In genomic region chr4:189940178-189941004, GRCh38 we compare ENCODE assay signal across 1 cellular context.
TF ChIP-seq lines count a peak whose summit lies in the region.

FRG1 (plus strand) TSS chr4:189940872; CDS start chr4:189941010, 138 bp downstream.

TF ChIP-seq in HEK293, 187 proteins besides CTCF, POLR2A, EP300 and RAD21 (continued from another document and continues in another):
- TF ChIP-seq ZBTB10 (tag by site-specific recombination; IDR thresholded peaks at IDR 0.05) (0 out of 2 replicates have a peak, but pooled peaks have one; percentile 22), HOXC10 (CRISPR knock-in tag; IDR thresholded peaks at IDR 0.05) (no peak), ZNF112 (tag by site-specific recombination; IDR thresholded peaks at IDR 0.05) (no peak), ZNF114 (tag by site-specific recombination; IDR thresholded peaks at IDR 0.05) (no peak), KLF7 (tag by site-specific recombination; IDR thresholded peaks at IDR 0.05; ENCODE audit: borderline replicate concordance) (no peak), ZNF324 (tag by site-specific recombination; IDR thresholded peaks at IDR 0.05) (peak; percentile 80; the same call in 1 of the 2 replicates), ZNF202 (tag by site-specific recombination; IDR thresholded peaks at IDR 0.05; ENCODE audit: borderline replicate concordance) (no peak), TRIM28 (IDR thresholded peaks at IDR 0.05; ENCODE audit: borderline replicate concordance, low read length) (no peak), ZNF664 (tag by site-specific recombination; IDR thresholded peaks at IDR 0.05) (no peak), ZNF426 (tag by site-specific recombination; IDR thresholded peaks at IDR 0.05) (no peak), ZNF549 (tag by site-specific recombination; IDR thresholded peaks at IDR 0.05) (no peak), ZNF449 (tag by site-specific recombination; IDR thresholded peaks at IDR 0.05) (peak; percentile 92), PRDM2 (tag by site-specific recombination; IDR thresholded peaks at IDR 0.05; ENCODE audit: borderline replicate concordance) (no peak), ZXDB (tag by site-specific recombination; IDR thresholded peaks at IDR 0.05) (peak; percentile 94), ZFP3 (tag by site-specific recombination; IDR thresholded peaks at IDR 0.05; ENCODE audit: low read depth) (no peak), TSHZ1 (tag by site-specific recombination; IDR thresholded peaks at IDR 0.05; ENCODE audit: borderline replicate concordance) (no peak; the same call in 1 of the 2 replicates), ZFP41 (tag by site-specific recombination; IDR thresholded peaks at IDR 0.05; ENCODE audit: borderline replicate concordance) (no peak), AEBP2 (tag by site-specific recombination; IDR thresholded peaks at IDR 0.05; ENCODE audit: borderline replicate concordance) (no peak), WT1 (tag by site-specific recombination; IDR thresholded peaks at IDR 0.05) (0 out of 2 replicates have a peak, but pooled peaks have one; percentile 32), ZBTB49 (tag by site-specific recombination; IDR thresholded peaks at IDR 0.05; ENCODE audit: low read depth) (no peak), ZNF580 (tag by site-specific recombination; IDR thresholded peaks at IDR 0.05) (peak; percentile 90), ZNF585B (tag by site-specific recombination; IDR thresholded peaks at IDR 0.05) (no peak), ZSCAN30 (tag by site-specific recombination; IDR thresholded peaks at IDR 0.05) (peak; percentile 92), PATZ1 (tag by site-specific recombination; IDR thresholded peaks at IDR 0.05) (0 out of 2 replicates have a peak, but pooled peaks have one; percentile 14), ZBTB7A (tag by site-specific recombination; IDR thresholded peaks at IDR 0.05; ENCODE audit: low read depth) (0 out of 2 replicates have a peak, but pooled peaks have one; percentile 48), HOXD13 (CRISPR knock-in tag; IDR thresholded peaks at IDR 0.05; ENCODE audit: borderline replicate concordance) (no peak), FEZF1 (tag by site-specific recombination; IDR thresholded peaks at IDR 0.05) (no peak), ZNF654 (tag by site-specific recombination; IDR thresholded peaks at IDR 0.05; ENCODE audit: low read depth) (no peak), ZNF521 (tag by site-specific recombination; IDR thresholded peaks at IDR 0.05) (no peak), ZNF221 (tag by site-specific recombination; IDR thresholded peaks at IDR 0.05; ENCODE audit: borderline replicate concordance) (no peak), ZNF366 (tag by site-specific recombination; conservative IDR thresholded peaks at IDR 0.05) (no peak)
